In genomic region chr4:173046144-173046543, GRCh38 we compare ENCODE assay signal across 29 cellular contexts.
"Had no signal": no experiment of that assay in that cellular context is flagged by ENCODE, and none has a peak within 500 bp of the region (broad histone marks: within the 10 kb centered on the region; RNA-seq: fewer than 3 reads in every experiment).

No MANE protein-coding gene starts in this region.

- H3K27me3 Mint-ChIP-seq: type B pancreatic cell had no signal

- H3K9me3 ChIP-seq: heart left ventricle, left lung, lower lobe of right lung, neutrophil, psoas muscle, sigmoid colon, tibial nerve, vagina had no signal

- H3K9me3 Mint-ChIP-seq: stimulated activated memory B cell treated with anti-CD40 and anti-IgM and Interleukin-4, amounts not matched to agents 10 μg/mL and 1 μg/mL and 100 μg/mL, for 72 hours; stimulated activated naive CD8-positive, alpha-beta T cell treated with anti-CD3 and anti-CD28 coated beads, Interleukin-15, amount 100 ng/mL, for 72 hours; type B pancreatic cell had no signal

- DNase-seq: heart left ventricle; hypothalamus; immature natural killer cell; kidney; left cardiac atrium; left lung; lower lobe of right lung; mammary epithelial cell; midbrain; naive thymus-derived CD8-positive, alpha-beta T cell; occipital lobe; psoas muscle; sigmoid colon; stimulated activated CD4-positive, alpha-beta T cell treated with anti-CD3 and anti-CD28 coated beads, Interleukin-1b, Interleukin-23, amount 100 ng/mL, for 48 hours; stimulated activated CD4-positive, alpha-beta T cell treated with anti-CD3 and anti-CD28 coated beads, Interleukin-2, amount 100 ng/mL, for 48 hours; stimulated activated CD4-positive, alpha-beta T cell treated with anti-CD3 and anti-CD28 coated beads, Interleukin-4, amount 100 ng/mL, for 4 hours; stimulated activated CD8-positive, alpha-beta memory T cell treated with anti-CD3 and anti-CD28 coated beads, Interleukin-4, amount 100 ng/mL, for 48 hours; stimulated activated naive CD4-positive, alpha-beta T cell treated with Interleukin-2 at 50 U/mL for 16 hours; stimulated activated naive CD8-positive, alpha-beta T cell treated with anti-CD3 and anti-CD28 coated beads, Interleukin-15, amount 100 ng/mL, for 72 hours; substantia nigra had no signal

- H3K4me3 ChIP-seq: heart left ventricle, left lung, lower lobe of right lung, neural progenitor cell, psoas muscle, sigmoid colon, smooth muscle cell, tibial nerve, vagina had no signal

- H3K27me3 ChIP-seq: heart left ventricle, left lung, neural progenitor cell, neutrophil, sigmoid colon, vagina had no signal

- H3K4me1 ChIP-seq: left lung, lower lobe of right lung, parathyroid adenoma, psoas muscle, tibial nerve, vagina had no signal

- H3K4me2 ChIP-seq: neural progenitor cell, smooth muscle cell had no signal

- ATAC-seq: left cardiac atrium; left lung; lower lobe of right lung; naive thymus-derived CD8-positive, alpha-beta T cell; stimulated activated memory B cell treated with anti-CD40 and anti-IgM and Interleukin-4, amounts not matched to agents 10 μg/mL and 1 μg/mL and 100 μg/mL, for 72 hours; stimulated activated naive CD8-positive, alpha-beta T cell treated with anti-CD3 and anti-CD28 coated beads, Interleukin-15, amount 100 ng/mL, for 72 hours had no signal

- H3K27ac Mint-ChIP-seq: immature natural killer cell; nephron progenitor cell; neural progenitor cell; stimulated activated memory B cell treated with anti-CD40 and anti-IgM and Interleukin-4, amounts not matched to agents 10 μg/mL and 1 μg/mL and 100 μg/mL, for 72 hours; stimulated activated naive CD8-positive, alpha-beta T cell treated with anti-CD3 and anti-CD28 coated beads, Interleukin-15, amount 100 ng/mL, for 72 hours had no signal

- H3K4me3 Mint-ChIP-seq: immature natural killer cell; naive thymus-derived CD8-positive, alpha-beta T cell; nephron progenitor cell; neural progenitor cell; stimulated activated memory B cell treated with anti-CD40 and anti-IgM and Interleukin-4, amounts not matched to agents 10 μg/mL and 1 μg/mL and 100 μg/mL, for 72 hours; stimulated activated naive CD8-positive, alpha-beta T cell treated with anti-CD3 and anti-CD28 coated beads, Interleukin-15, amount 100 ng/mL, for 72 hours had no signal

- H3K36me3 ChIP-seq: heart left ventricle, left lung, lower lobe of right lung, neural progenitor cell, neutrophil, sigmoid colon, tibial nerve, vagina had no signal

- H3K9ac ChIP-seq: neural progenitor cell, parathyroid adenoma had no signal

- H2AFZ ChIP-seq: neural progenitor cell, parathyroid adenoma had no signal

- H3K4me1 Mint-ChIP-seq: immature natural killer cell; naive thymus-derived CD8-positive, alpha-beta T cell; stimulated activated memory B cell treated with anti-CD40 and anti-IgM and Interleukin-4, amounts not matched to agents 10 μg/mL and 1 μg/mL and 100 μg/mL, for 72 hours; stimulated activated naive CD8-positive, alpha-beta T cell treated with anti-CD3 and anti-CD28 coated beads, Interleukin-15, amount 100 ng/mL, for 72 hours had no signal

- H3K36me3 Mint-ChIP-seq: immature natural killer cell; naive thymus-derived CD8-positive, alpha-beta T cell; neural progenitor cell; stimulated activated memory B cell treated with anti-CD40 and anti-IgM and Interleukin-4, amounts not matched to agents 10 μg/mL and 1 μg/mL and 100 μg/mL, for 72 hours; type B pancreatic cell had no signal

- H3K27ac ChIP-seq: heart left ventricle, left lung, lower lobe of right lung, neural progenitor cell, neutrophil, parathyroid adenoma, psoas muscle, sigmoid colon, tibial nerve, vagina had no signal
